ENCODE assay signal across 25 cellular contexts in genomic region chrX:148930330-148930729, GRCh38.
"Had no signal": no experiment of that assay in that cellular context is flagged by ENCODE, and none has a peak within 500 bp of the region (broad histone marks: within the 10 kb centered on the region; RNA-seq: fewer than 3 reads in every experiment).

No MANE protein-coding gene starts in this region.

- H3K4me3 ChIP-seq: colonic mucosa, gastroesophageal sphincter, heart left ventricle, left lung, prostate gland, right atrium auricular region, testis, tibial artery, upper lobe of right lung, uterus had no signal

- H3K27ac ChIP-seq: colonic mucosa, gastroesophageal sphincter, heart left ventricle, left lung, prostate gland, right atrium auricular region, testis, tibial artery, upper lobe of right lung, uterus had no signal

- H3K4me1 ChIP-seq: colonic mucosa, gastroesophageal sphincter, heart left ventricle, left lung, prostate gland, right atrium auricular region, testis, tibial artery, upper lobe of right lung, uterus had no signal

- DNase-seq: colonic mucosa; dermis blood vessel endothelial cell; effector memory CD4-positive, alpha-beta T cell; heart left ventricle; hippocampal formation; left cardiac atrium; left lung; mesendoderm; midbrain; naive thymus-derived CD8-positive, alpha-beta T cell; nephron progenitor cell; nucleus accumbens; stimulated activated CD4-positive, alpha-beta T cell treated with anti-CD3 and anti-CD28 coated beads, Interleukin-2, amount 100 ng/mL, for 24 hours; stimulated activated CD4-positive, alpha-beta T cell treated with anti-CD3 and anti-CD28 coated beads, Interleukin-4, amount 100 ng/mL, for 24 hours; stimulated activated naive CD8-positive, alpha-beta T cell treated with anti-CD3 and anti-CD28 coated beads, Interleukin-15, Interleukin-2, amounts not matched to agents 100 U/mL and 50 U/mL, for 24 hours; substantia nigra; testis; tibial artery; upper lobe of right lung; uterus had no signal

- H3K36me3 ChIP-seq: colonic mucosa, gastroesophageal sphincter, heart left ventricle, left lung, prostate gland, right atrium auricular region, tibial artery, upper lobe of right lung, uterus had no signal

- H3K27me3 ChIP-seq: colonic mucosa, gastroesophageal sphincter, heart left ventricle, left lung, right atrium auricular region, testis, tibial artery, upper lobe of right lung, uterus had no signal

- ATAC-seq: gastroesophageal sphincter; heart left ventricle; left cardiac atrium; left lung; naive thymus-derived CD8-positive, alpha-beta T cell; sciatic nerve; stimulated activated effector memory CD8-positive, alpha-beta T cell treated with anti-CD3 and anti-CD28 coated beads, Interleukin-12 subunit alpha, Interleukin-12 subunit beta, amount 100 ng/mL, for 72 hours; stimulated activated naive CD8-positive, alpha-beta T cell treated with anti-CD3 and anti-CD28 coated beads, Interleukin-15, Interleukin-2, amounts not matched to agents 100 U/mL and 50 U/mL, for 24 hours; upper lobe of right lung had no signal

- H3K9me3 ChIP-seq: colonic mucosa, gastroesophageal sphincter, heart left ventricle, left lung, prostate gland, right atrium auricular region, testis, tibial artery, upper lobe of right lung, uterus had no signal
